17 cellular contexts compared by ENCODE assay signal in the genomic region with DNA sequence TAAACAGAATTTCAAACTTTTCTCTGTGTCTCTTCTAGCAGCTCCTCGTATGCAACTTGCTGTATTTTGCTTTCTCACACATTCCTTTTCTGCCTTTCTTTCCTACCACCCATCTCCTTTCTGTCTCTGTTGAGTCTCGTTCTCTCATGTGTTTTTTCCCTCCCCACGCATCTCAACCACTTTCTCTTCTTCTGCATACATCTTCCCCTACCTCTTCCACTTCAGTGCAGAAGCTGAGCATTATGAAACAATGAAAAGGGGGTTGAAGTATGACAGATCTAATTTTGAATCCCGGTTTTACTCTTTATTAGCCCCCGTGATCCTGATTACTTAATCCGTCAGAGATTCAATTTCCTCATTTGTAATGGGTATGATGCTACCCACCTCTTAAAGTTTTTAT.
DNase-seq lines count a peak whose midpoint lies in the region; ATAC-seq and TF ChIP-seq lines count a peak whose summit lies in the region.
"Had no signal": no experiment of that assay in that cellular context is flagged by ENCODE, and none has a peak within 500 bp of the region (broad histone marks: within the 10 kb centered on the region; RNA-seq: fewer than 3 reads in every experiment).

No MANE protein-coding gene starts in this region.

- DNase-seq in activated naive CD4-positive, alpha-beta T cell treated with anti-CD3 and anti-CD28 coated beads, Interleukin-2, amount 50 U/mL, for 16 hours, result no peak
- DNase-seq in retina (peak; percentile 8), DMS79 (lab: John Stamatoyannopoulos, UW) (no peak), dedifferentiated amniotic fluid mesenchymal stem cell (ENCODE audit: extremely low spot score) (no peak)
- DNase-seq: BE2C, DMS153, H7, Kasumi-1, NCI-H1417, NCI-H1930, NCI-H2171, NCI-H82, PC-9 had no signal

- no peaks in the 10 kb centered on the region for H3K9me3 ChIP-seq in HEK293 (ENCODE audit: control insufficient read depth, insufficient read depth, low read depth, low read length)
- H3K9me3 ChIP-seq: BE2C had no signal

- no peak for TF ChIP-seq CTCF in HEK293 (tag by site-specific recombination; IDR thresholded peaks at IDR 0.05)

- H3K4me3 ChIP-seq in HEK293 (ENCODE audit: low read depth, low read length), result no peak overlapping the region
- H3K4me3 ChIP-seq: PC-9 had no signal

- no peak overlapping the region for H3K27ac ChIP-seq in HEK293 (ENCODE audit: extremely low read depth, low read depth, low read length)
- H3K27ac ChIP-seq: PC-9 had no signal

- peak overlapping the region; percentile 72 for H3K4me3 Mint-ChIP-seq in activated naive CD4-positive, alpha-beta T cell treated with anti-CD3 and anti-CD28 coated beads, Interleukin-2, amount 50 U/mL, for 24 hours
- peak overlapping the region; percentile 69 for H3K4me3 Mint-ChIP-seq in activated naive CD8-positive, alpha-beta T cell

- no peaks in the 10 kb centered on the region for H3K27me3 Mint-ChIP-seq in activated naive CD4-positive, alpha-beta T cell treated with anti-CD3 and anti-CD28 coated beads, Interleukin-2, amount 50 U/mL, for 24 hours
- H3K27me3 Mint-ChIP-seq in activated naive CD8-positive, alpha-beta T cell, result no peaks in the 10 kb centered on the region

- peak overlapping the region; percentile 20 for H3K27ac Mint-ChIP-seq in activated naive CD4-positive, alpha-beta T cell treated with anti-CD3 and anti-CD28 coated beads, Interleukin-2, amount 50 U/mL, for 24 hours
- peak overlapping the region; percentile 93 for H3K27ac Mint-ChIP-seq in activated naive CD8-positive, alpha-beta T cell

- no peak for ATAC-seq in HG03432 (IDR thresholded peaks at IDR 0.05; ENCODE audit: unreplicated experiment)

- H3K36me3 ChIP-seq in HEK293 (ENCODE audit: control insufficient read depth in 2 of 2, insufficient read depth in 1 of 2, low read length in 2 of 2), result no peaks in the 10 kb centered on the region
- H3K36me3 ChIP-seq: BE2C had no signal

- peaks cover 56% of the 10 kb centered on the region for H3K4me1 Mint-ChIP-seq in activated naive CD4-positive, alpha-beta T cell treated with anti-CD3 and anti-CD28 coated beads, Interleukin-2, amount 50 U/mL, for 24 hours
- peaks cover 62% of the 10 kb centered on the region for H3K4me1 Mint-ChIP-seq in activated naive CD8-positive, alpha-beta T cell (ENCODE audit: low read depth)

- CTCF ChIA-PET in HEK293 (lab: Yijun Ruan, JAX), result no interaction called here

- H3K36me3 Mint-ChIP-seq in activated naive CD4-positive, alpha-beta T cell treated with anti-CD3 and anti-CD28 coated beads, Interleukin-2, amount 50 U/mL, for 24 hours, result peaks cover 15% of the 10 kb centered on the region
- peaks cover 17% of the 10 kb centered on the region for H3K36me3 Mint-ChIP-seq in activated naive CD8-positive, alpha-beta T cell

- H3K9me3 Mint-ChIP-seq in activated naive CD4-positive, alpha-beta T cell treated with anti-CD3 and anti-CD28 coated beads, Interleukin-2, amount 50 U/mL, for 24 hours, result no peaks in the 10 kb centered on the region
- no peaks in the 10 kb centered on the region for H3K9me3 Mint-ChIP-seq in activated naive CD8-positive, alpha-beta T cell (ENCODE audit: low read depth)

- peaks cover 3% of the 10 kb centered on the region; the same call in 1 of the 2 replicates for H3K4me1 ChIP-seq in HEK293 (ENCODE audit: control insufficient read depth, insufficient read depth, low read length)
- H3K4me1 ChIP-seq: BE2C had no signal

- POLR2A ChIA-PET in HEK293 (lab: Yijun Ruan, JAX), result no interaction called here

TF ChIP-seq in HEK293, 187 proteins besides CTCF, POLR2A, EP300 and RAD21 (continues in another document):
- no peak for TF ChIP-seq ZNF140 (tag by site-specific recombination; IDR thresholded peaks at IDR 0.05)
- TF ChIP-seq, protein P1, sequence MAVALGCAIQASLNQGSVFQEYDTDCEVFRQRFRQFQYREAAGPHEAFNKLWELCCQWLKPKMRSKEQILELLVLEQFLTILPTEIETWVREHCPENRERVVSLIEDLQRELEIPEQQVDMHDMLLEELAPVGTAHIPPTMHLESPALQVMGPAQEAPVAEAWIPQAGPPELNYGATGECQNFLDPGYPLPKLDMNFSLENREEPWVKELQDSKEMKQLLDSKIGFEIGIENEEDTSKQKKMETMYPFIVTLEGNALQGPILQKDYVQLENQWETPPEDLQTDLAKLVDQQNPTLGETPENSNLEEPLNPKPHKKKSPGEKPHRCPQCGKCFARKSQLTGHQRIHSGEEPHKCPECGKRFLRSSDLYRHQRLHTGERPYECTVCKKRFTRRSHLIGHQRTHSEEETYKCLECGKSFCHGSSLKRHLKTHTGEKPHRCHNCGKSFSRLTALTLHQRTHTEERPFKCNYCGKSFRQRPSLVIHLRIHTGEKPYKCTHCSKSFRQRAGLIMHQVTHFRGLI (tag by site-specific recombination; IDR thresholded peaks at IDR 0.05), result no peak
- TF ChIP-seq ZNF501 (tag by site-specific recombination; IDR thresholded peaks at IDR 0.05), result 0 out of 2 replicates have a peak, but pooled peaks have one; percentile 19
- TF ChIP-seq ZNF558 (tag by site-specific recombination; IDR thresholded peaks at IDR 0.05), result no peak
- no peak for TF ChIP-seq KLF9 (tag by site-specific recombination; IDR thresholded peaks at IDR 0.05; ENCODE audit: low read depth)
- TF ChIP-seq, protein P2, sequence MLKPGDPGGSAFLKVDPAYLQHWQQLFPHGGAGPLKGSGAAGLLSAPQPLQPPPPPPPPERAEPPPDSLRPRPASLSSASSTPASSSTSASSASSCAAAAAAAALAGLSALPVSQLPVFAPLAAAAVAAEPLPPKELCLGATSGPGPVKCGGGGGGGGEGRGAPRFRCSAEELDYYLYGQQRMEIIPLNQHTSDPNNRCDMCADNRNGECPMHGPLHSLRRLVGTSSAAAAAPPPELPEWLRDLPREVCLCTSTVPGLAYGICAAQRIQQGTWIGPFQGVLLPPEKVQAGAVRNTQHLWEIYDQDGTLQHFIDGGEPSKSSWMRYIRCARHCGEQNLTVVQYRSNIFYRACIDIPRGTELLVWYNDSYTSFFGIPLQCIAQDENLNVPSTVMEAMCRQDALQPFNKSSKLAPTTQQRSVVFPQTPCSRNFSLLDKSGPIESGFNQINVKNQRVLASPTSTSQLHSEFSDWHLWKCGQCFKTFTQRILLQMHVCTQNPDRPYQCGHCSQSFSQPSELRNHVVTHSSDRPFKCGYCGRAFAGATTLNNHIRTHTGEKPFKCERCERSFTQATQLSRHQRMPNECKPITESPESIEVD (tag by site-specific recombination; IDR thresholded peaks at IDR 0.05), result peak; percentile 13; the same call in 1 of the 2 replicates
- TF ChIP-seq, protein P3, sequence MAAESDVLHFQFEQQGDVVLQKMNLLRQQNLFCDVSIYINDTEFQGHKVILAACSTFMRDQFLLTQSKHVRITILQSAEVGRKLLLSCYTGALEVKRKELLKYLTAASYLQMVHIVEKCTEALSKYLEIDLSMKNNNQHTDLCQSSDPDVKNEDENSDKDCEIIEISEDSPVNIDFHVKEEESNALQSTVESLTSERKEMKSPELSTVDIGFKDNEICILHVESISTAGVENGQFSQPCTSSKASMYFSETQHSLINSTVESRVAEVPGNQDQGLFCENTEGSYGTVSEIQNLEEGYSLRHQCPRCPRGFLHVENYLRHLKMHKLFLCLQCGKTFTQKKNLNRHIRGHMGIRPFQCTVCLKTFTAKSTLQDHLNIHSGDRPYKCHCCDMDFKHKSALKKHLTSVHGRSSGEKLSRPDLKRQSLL (tag by site-specific recombination; IDR thresholded peaks at IDR 0.05), result no peak
- TF ChIP-seq ZIC2 (tag by site-specific recombination; IDR thresholded peaks at IDR 0.05), result no peak
- TF ChIP-seq, protein P4, sequence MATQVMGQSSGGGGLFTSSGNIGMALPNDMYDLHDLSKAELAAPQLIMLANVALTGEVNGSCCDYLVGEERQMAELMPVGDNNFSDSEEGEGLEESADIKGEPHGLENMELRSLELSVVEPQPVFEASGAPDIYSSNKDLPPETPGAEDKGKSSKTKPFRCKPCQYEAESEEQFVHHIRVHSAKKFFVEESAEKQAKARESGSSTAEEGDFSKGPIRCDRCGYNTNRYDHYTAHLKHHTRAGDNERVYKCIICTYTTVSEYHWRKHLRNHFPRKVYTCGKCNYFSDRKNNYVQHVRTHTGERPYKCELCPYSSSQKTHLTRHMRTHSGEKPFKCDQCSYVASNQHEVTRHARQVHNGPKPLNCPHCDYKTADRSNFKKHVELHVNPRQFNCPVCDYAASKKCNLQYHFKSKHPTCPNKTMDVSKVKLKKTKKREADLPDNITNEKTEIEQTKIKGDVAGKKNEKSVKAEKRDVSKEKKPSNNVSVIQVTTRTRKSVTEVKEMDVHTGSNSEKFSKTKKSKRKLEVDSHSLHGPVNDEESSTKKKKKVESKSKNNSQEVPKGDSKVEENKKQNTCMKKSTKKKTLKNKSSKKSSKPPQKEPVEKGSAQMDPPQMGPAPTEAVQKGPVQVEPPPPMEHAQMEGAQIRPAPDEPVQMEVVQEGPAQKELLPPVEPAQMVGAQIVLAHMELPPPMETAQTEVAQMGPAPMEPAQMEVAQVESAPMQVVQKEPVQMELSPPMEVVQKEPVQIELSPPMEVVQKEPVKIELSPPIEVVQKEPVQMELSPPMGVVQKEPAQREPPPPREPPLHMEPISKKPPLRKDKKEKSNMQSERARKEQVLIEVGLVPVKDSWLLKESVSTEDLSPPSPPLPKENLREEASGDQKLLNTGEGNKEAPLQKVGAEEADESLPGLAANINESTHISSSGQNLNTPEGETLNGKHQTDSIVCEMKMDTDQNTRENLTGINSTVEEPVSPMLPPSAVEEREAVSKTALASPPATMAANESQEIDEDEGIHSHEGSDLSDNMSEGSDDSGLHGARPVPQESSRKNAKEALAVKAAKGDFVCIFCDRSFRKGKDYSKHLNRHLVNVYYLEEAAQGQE (tag by site-specific recombination; IDR thresholded peaks at IDR 0.05), result no peak
- no peak for TF ChIP-seq ZNF266 (tag by site-specific recombination; IDR thresholded peaks at IDR 0.05; ENCODE audit: low read depth)
- TF ChIP-seq ZNF175 (tag by site-specific recombination; IDR thresholded peaks at IDR 0.05), result no peak
- TF ChIP-seq ZNF560 (tag by site-specific recombination; IDR thresholded peaks at IDR 0.05; ENCODE audit: borderline replicate concordance), result no peak
- TF ChIP-seq ZNF2 (tag by site-specific recombination; IDR thresholded peaks at IDR 0.05), result no peak
- TF ChIP-seq, protein P5, sequence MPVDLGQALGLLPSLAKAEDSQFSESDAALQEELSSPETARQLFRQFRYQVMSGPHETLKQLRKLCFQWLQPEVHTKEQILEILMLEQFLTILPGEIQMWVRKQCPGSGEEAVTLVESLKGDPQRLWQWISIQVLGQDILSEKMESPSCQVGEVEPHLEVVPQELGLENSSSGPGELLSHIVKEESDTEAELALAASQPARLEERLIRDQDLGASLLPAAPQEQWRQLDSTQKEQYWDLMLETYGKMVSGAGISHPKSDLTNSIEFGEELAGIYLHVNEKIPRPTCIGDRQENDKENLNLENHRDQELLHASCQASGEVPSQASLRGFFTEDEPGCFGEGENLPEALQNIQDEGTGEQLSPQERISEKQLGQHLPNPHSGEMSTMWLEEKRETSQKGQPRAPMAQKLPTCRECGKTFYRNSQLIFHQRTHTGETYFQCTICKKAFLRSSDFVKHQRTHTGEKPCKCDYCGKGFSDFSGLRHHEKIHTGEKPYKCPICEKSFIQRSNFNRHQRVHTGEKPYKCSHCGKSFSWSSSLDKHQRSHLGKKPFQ (tag by site-specific recombination; IDR thresholded peaks at IDR 0.05), result no peak
